27 cellular contexts compared by ENCODE assay signal in genomic region chr4:23763559-23763958, GRCh38.
"Had no signal": no experiment of that assay in that cellular context is flagged by ENCODE, and none has a peak within 500 bp of the region (broad histone marks: within the 10 kb centered on the region; RNA-seq: fewer than 3 reads in every experiment).

No MANE protein-coding gene starts in this region.

- H3K4me3 ChIP-seq: SJSA1 had no signal

- H3K36me3 ChIP-seq: brain microvascular endothelial cell, SJSA1 had no signal

- H3K4me2 ChIP-seq: KMS-11, SK-N-SH had no signal

- H3K4me1 ChIP-seq: SJSA1 had no signal

- ATAC-seq: activated CD8-positive, alpha-beta memory T cell treated with anti-CD3 and anti-CD28 coated beads, Interleukin-2, amount 10 ng/mL, durations not matched to agents 7 days and 5 days; Panc1 had no signal

- DNase-seq: activated CD4-positive, alpha-beta memory T cell treated with anti-CD3 and anti-CD28 coated beads for 36 hours; activated CD4-positive, alpha-beta T cell treated with anti-CD3 and anti-CD28 coated beads, Interleukin-2, amount 50 U/mL, for 1 hour; activated CD8-positive, alpha-beta memory T cell treated with anti-CD3 and anti-CD28 coated beads for 24 hours; activated CD8-positive, alpha-beta memory T cell treated with anti-CD3 and anti-CD28 coated beads, Interleukin-2, amount 10 ng/mL, durations not matched to agents 7 days and 5 days; activated CD8-positive, alpha-beta memory T cell treated with anti-CD3 and anti-CD28 coated beads, Interleukin-2, amount 50 U/mL, for 48 hours; activated effector memory CD4-positive, alpha-beta T cell treated with Interleukin-2 at 50 U/mL for 16 hours; activated naive CD4-positive, alpha-beta T cell; activated naive CD4-positive, alpha-beta T cell treated with anti-CD3 and anti-CD28 coated beads, Interleukin-2, amount 50 U/mL, for 16 hours; activated naive CD8-positive, alpha-beta T cell treated with anti-CD3 and anti-CD28 coated beads for 36 hours; activated T-cell treated with anti-CD3 and anti-CD28 coated beads, Interleukin-2, amount 50 U/mL, for 48 hours; amniotic stem cell; aorta; brain microvascular endothelial cell; MM.1S; MV-4-11; NCI-H1092; NCI-H1436 treated with DMSO at 0.1 percent for 48 hours; NCI-H1694 treated with DMSO at 0.1 percent for 48 hours; NCI-H2029; NCI-H345; NCI-H524 treated with DMSO at 0.1 percent for 48 hours; RPMI8226; SHP77 treated with DMSO at 0.1 percent for 48 hours; SK-N-SH had no signal

- H3K27me3 ChIP-seq: brain microvascular endothelial cell, SJSA1 had no signal

- H3K27ac ChIP-seq: brain microvascular endothelial cell, KMS-11, SJSA1 had no signal

- H3K9ac ChIP-seq: KMS-11, SK-N-SH had no signal

- H3K9me3 ChIP-seq: SJSA1, SK-N-SH had no signal
